Comparison of ENCODE assay signal across 27 cellular contexts in genomic region chr10:120402358-120402757, GRCh38. TPM values are rescaled to one million over a fixed set of nuclear protein-coding genes. Genes with fewer than 3 reads are reported as not detected.
"Had no signal": no experiment of that assay in that cellular context is flagged by ENCODE, and none has a peak within 500 bp of the region (broad histone marks: within the 10 kb centered on the region; RNA-seq: fewer than 3 reads in every experiment).

No MANE protein-coding gene starts in this region.

- H3K27ac ChIP-seq: body of pancreas, colonic mucosa, epithelial cell of prostate, esophagus squamous epithelium, pancreas, prostate gland, sigmoid colon, tibial nerve had no signal

- H3K4me3 ChIP-seq: body of pancreas, colonic mucosa, esophagus squamous epithelium, pancreas, prostate gland, sigmoid colon, tibial nerve had no signal

- H3K36me3 Mint-ChIP-seq: activated naive CD4-positive, alpha-beta T cell treated with anti-CD3 and anti-CD28 coated beads, Interleukin-2, amount 50 U/mL, for 72 hours; naive thymus-derived CD4-positive, alpha-beta T cell had no signal

- FAIRE-seq: endometrium, frontal cortex, pancreas had no signal

- H3K36me3 ChIP-seq: colonic mucosa, esophagus squamous epithelium, pancreas, prostate gland, sigmoid colon, tibial nerve had no signal

- H3K4me1 ChIP-seq: body of pancreas, colonic mucosa, esophagus squamous epithelium, pancreas, prostate gland, sigmoid colon, tibial nerve had no signal

- H3K4me1 Mint-ChIP-seq: naive thymus-derived CD4-positive, alpha-beta T cell had no signal

- H3K9me3 ChIP-seq: colonic mucosa, esophagus squamous epithelium, pancreas, prostate gland, tibial nerve had no signal

- ATAC-seq: activated naive CD4-positive, alpha-beta T cell treated with anti-CD3 and anti-CD28 coated beads, Interleukin-2, amount 50 U/mL, for 72 hours; activated T-cell treated with anti-CD3 and anti-CD28 coated beads, Interleukin-2, amount 50 U/mL, for 72 hours; body of pancreas; naive thymus-derived CD4-positive, alpha-beta T cell; pancreas had no signal

- H3K27me3 ChIP-seq: body of pancreas, colonic mucosa, esophagus squamous epithelium, sigmoid colon, tibial nerve had no signal

- H3K4me3 Mint-ChIP-seq: activated T-cell treated with anti-CD3 and anti-CD28 coated beads, Interleukin-2, amount 50 U/mL, for 72 hours; naive thymus-derived CD4-positive, alpha-beta T cell had no signal

- H3K27ac Mint-ChIP-seq: activated naive CD4-positive, alpha-beta T cell treated with anti-CD3 and anti-CD28 coated beads, Interleukin-2, amount 50 U/mL, for 72 hours; activated T-cell treated with anti-CD3 and anti-CD28 coated beads, Interleukin-2, amount 50 U/mL, for 72 hours; naive thymus-derived CD4-positive, alpha-beta T cell had no signal

- H3K9me3 Mint-ChIP-seq: activated naive CD4-positive, alpha-beta T cell treated with anti-CD3 and anti-CD28 coated beads, Interleukin-2, amount 50 U/mL, for 72 hours; activated T-cell treated with anti-CD3 and anti-CD28 coated beads, Interleukin-2, amount 50 U/mL, for 72 hours had no signal

- DNase-seq: activated CD4-positive, alpha-beta T cell treated with anti-CD3 and anti-CD28 coated beads for 4 hours; activated CD4-positive, alpha-beta T cell treated with anti-CD3 and anti-CD28 coated beads, Interleukin-2, amount 50 U/mL, for 4 hours; activated naive CD4-positive, alpha-beta T cell; activated T-cell treated with anti-CD3 and anti-CD28 coated beads for 4 hours; activated T-cell treated with anti-CD3 and anti-CD28 coated beads, Interleukin-2, amount 50 U/mL, for 72 hours; anterior cingulate cortex; body of pancreas; colonic mucosa; effector CD8-positive, alpha-beta T cell; esophagus squamous epithelium; glutamatergic neuron; islet precursor cell; midbrain; naive thymus-derived CD4-positive, alpha-beta T cell; pancreas; sigmoid colon; stimulated activated CD4-positive, alpha-beta T cell treated with anti-CD3 and anti-CD28 coated beads, Interleukin-15, amount 100 ng/mL, for 24 hours; stimulated activated CD4-positive, alpha-beta T cell treated with anti-CD3 and anti-CD28 coated beads, Interleukin-2, amount 100 ng/mL, for 24 hours; stimulated activated naive CD4-positive, alpha-beta T cell had no signal

RNA-seq across cellular contexts. Expression of gene PLPP4, which starts 54.7 kb away (rescaled TPM):
- total RNA-seq: activated naive CD4-positive, alpha-beta T cell treated with anti-CD3 and anti-CD28 coated beads, Interleukin-2, amount 50 U/mL, for 72 hours; activated T-cell treated with anti-CD3 and anti-CD28 coated beads, Interleukin-2, amount 50 U/mL, for 72 hours; dermis microvascular lymphatic vessel endothelial cell; naive thymus-derived CD4-positive, alpha-beta T cell; tibial nerve; ureter had no signal
- polyA plus RNA-seq: naive thymus-derived CD4-positive, alpha-beta T cell had no signal
